ENCODE assay signal across 25 cellular contexts in the genomic region with DNA sequence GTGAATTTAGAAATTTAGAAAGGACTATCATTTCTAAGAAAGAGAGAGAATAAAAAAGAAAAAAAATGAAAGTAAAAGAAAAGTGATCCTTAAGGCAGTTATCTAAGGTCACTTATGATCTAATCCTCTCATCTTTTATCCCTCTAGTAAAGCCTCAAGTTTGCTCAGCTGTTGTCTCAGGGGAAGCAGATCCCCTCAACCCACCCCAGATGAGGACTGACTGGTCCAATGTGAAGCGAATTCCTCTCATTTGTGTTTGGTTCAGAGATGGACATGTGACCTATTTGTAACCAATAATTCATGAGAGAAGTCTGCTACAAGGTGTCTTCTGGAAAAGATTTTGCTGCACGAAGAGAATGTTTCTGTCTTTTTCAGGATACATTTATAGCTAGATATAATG.
"Had no signal": no experiment of that assay in that cellular context is flagged by ENCODE, and none has a peak within 500 bp of the region (broad histone marks: within the 10 kb centered on the region; RNA-seq: fewer than 3 reads in every experiment).

No MANE protein-coding gene starts in this region.

- DNase-seq: natural killer cell; occipital lobe; ovary; posterior cingulate gyrus; psoas muscle; right cardiac atrium; right lobe of liver; sigmoid colon; small intestine; stimulated activated CD4-positive, alpha-beta T cell treated with anti-CD3 and anti-CD28 coated beads, Interleukin-15, amount 100 ng/mL, for 24 hours; stimulated activated CD4-positive, alpha-beta T cell treated with anti-CD3 and anti-CD28 coated beads, Interleukin-2, amount 100 ng/mL, for 24 hours; stimulated activated CD4-positive, alpha-beta T cell treated with anti-CD3 and anti-CD28 coated beads, Interleukin-2, amount 100 ng/mL, for 48 hours; stimulated activated CD4-positive, alpha-beta T cell treated with anti-CD3 and anti-CD28 coated beads, Interleukin-4, amount 100 ng/mL, for 24 hours; stimulated activated naive B cell treated with anti-CD40 and anti-IgM and Interleukin-4, amounts not matched to agents 10 μg/mL and 1 μg/mL and 100 μg/mL, for 72 hours; stimulated activated naive CD4-positive, alpha-beta T cell treated with Interleukin-2 at 50 U/mL for 16 hours; stomach; thyroid gland; trophoblast cell; upper lobe of left lung had no signal

- ATAC-seq: natural killer cell; psoas muscle; right cardiac atrium; right lobe of liver; stimulated activated effector memory CD8-positive, alpha-beta T cell treated with anti-CD3 and anti-CD28 coated beads, Interleukin-12 subunit alpha, Interleukin-12 subunit beta, amount 100 ng/mL, for 72 hours; stimulated activated naive B cell treated with anti-CD40 and anti-IgM and Interleukin-4, amounts not matched to agents 10 μg/mL and 1 μg/mL and 100 μg/mL, for 72 hours had no signal

- H3K27ac ChIP-seq: neural progenitor cell, ovary, parathyroid adenoma, psoas muscle, right lobe of liver, sigmoid colon, stomach, thoracic aorta, thyroid gland, tibial nerve, upper lobe of left lung, vagina had no signal

- H3K36me3 ChIP-seq: neural progenitor cell, ovary, right lobe of liver, sigmoid colon, stomach, thoracic aorta, thyroid gland, tibial nerve, upper lobe of left lung, vagina had no signal

- H3K27me3 ChIP-seq: neural progenitor cell, ovary, right lobe of liver, sigmoid colon, stomach, thyroid gland, tibial nerve, upper lobe of left lung, vagina had no signal

- H3K4me1 ChIP-seq: neural progenitor cell, parathyroid adenoma, psoas muscle, right lobe of liver, sigmoid colon, stomach, thyroid gland, tibial nerve, upper lobe of left lung, vagina had no signal

- H3K4me3 ChIP-seq: neural progenitor cell, ovary, psoas muscle, right lobe of liver, sigmoid colon, stomach, thoracic aorta, thyroid gland, tibial nerve, upper lobe of left lung, vagina had no signal

- H3K9me3 ChIP-seq: ovary, psoas muscle, right lobe of liver, stomach, thoracic aorta, thyroid gland, tibial nerve, upper lobe of left lung, vagina had no signal
